Comparison of ENCODE assay signal across 12 cellular contexts in genomic region chr2:137968477-137969417, GRCh38. TPM values are rescaled to one million over a fixed set of nuclear protein-coding genes. Genes with fewer than 3 reads are reported as not detected.
DNase-seq lines count a peak whose midpoint lies in the region; ATAC-seq, FAIRE-seq and TF ChIP-seq lines count a peak whose summit lies in the region.
"Had no signal": no experiment of that assay in that cellular context is flagged by ENCODE, and none has a peak within 500 bp of the region (broad histone marks: within the 10 kb centered on the region; RNA-seq: fewer than 3 reads in every experiment).

No MANE protein-coding gene starts in this region.

- peaks cover 5% of the 10 kb centered on the region for H3F3A ChIP-seq in PC-3 (ENCODE audit: low read length, unreplicated experiment)

- H3K27ac ChIP-seq in ACC112 (ENCODE audit: low read depth, low read length) (peak overlapping the region; percentile 54), PC-3 (ENCODE audit: low read length) (peak overlapping the region; percentile 57), endothelial cell of umbilical vein (ENCODE audit: insufficient read depth, low read depth, low read length) (peak overlapping the region; percentile 1)
- no peak overlapping the region for H3K27ac ChIP-seq in naive thymus-derived CD4-positive, alpha-beta T cell (ENCODE audit: low read depth, low read length)

- no peak overlapping the region for H3K9ac ChIP-seq in PC-3 (ENCODE audit: low read length)
- H3K9ac ChIP-seq in endothelial cell of umbilical vein (replicated peaks; ENCODE audit: extremely low read depth, insufficient read depth, low read length): peak overlapping the region; percentile 16

- FAIRE-seq in endothelial cell of umbilical vein (lab: Jason Lieb, UNC): no peak

- no peaks in the 10 kb centered on the region for H3K9me3 ChIP-seq in PC-3 (ENCODE audit: low read length)
- no peaks in the 10 kb centered on the region for H3K9me3 ChIP-seq in endothelial cell of umbilical vein (replicated peaks; ENCODE audit: control insufficient read depth, insufficient read depth, low read length)
- no peaks in the 10 kb centered on the region for H3K9me3 ChIP-seq in naive thymus-derived CD4-positive, alpha-beta T cell (ENCODE audit: control insufficient read depth in 2 of 3, low read length in 3 of 3)

- H2AFZ ChIP-seq in ACC112 (ENCODE audit: low read length, unreplicated experiment) (no peak overlapping the region), PC-3 (ENCODE audit: low read length) (no peak overlapping the region), endothelial cell of umbilical vein (ENCODE audit: low read depth, low read length) (no peak overlapping the region)

- no peak overlapping the region for H3K27ac Mint-ChIP-seq in naive thymus-derived CD4-positive, alpha-beta T cell
- H3K27ac Mint-ChIP-seq: activated naive CD4-positive, alpha-beta T cell treated with anti-CD3 and anti-CD28 coated beads for 36 hours; effector memory CD8-positive, alpha-beta T cell had no signal

- H3K79me2 ChIP-seq in ACC112 (ENCODE audit: control insufficient read depth, insufficient read depth, low read length, unreplicated experiment) (peaks cover 14% of the 10 kb centered on the region), PC-3 (ENCODE audit: low read length) (peaks cover 5% of the 10 kb centered on the region; the same call in 1 of the 2 replicates), endothelial cell of umbilical vein (ENCODE audit: control insufficient read depth, insufficient read depth, low read length) (peaks cover 1% of the 10 kb centered on the region)

- intact Hi-C loops in PC-3 (cut with micrococcal nuclease): loop anchor here (2.0 to 10.0 kb wide), 5 partner anchors 104 to 536 kb away; partner anchors contain the start of gene SPOPL
- intact Hi-C loops in endothelial cell of umbilical vein (cut with micrococcal nuclease): loop anchor here (2.0 kb wide), 2 partner anchors 240 to 532 kb away; partner anchors contain the start of gene SPOPL
- intact Hi-C loops in naive thymus-derived CD4-positive, alpha-beta T cell (cut with micrococcal nuclease): no loop called here

- dilution Hi-C loops in endothelial cell of umbilical vein (cut with MboI; ENCODE audit: extremely low pct_ligation_motif_present, low sequenced_read_pairs): no loop called here

- POLR2A ChIA-PET in PC-3 (lab: Charles Lee; ENCODE audit: unreplicated experiment) (interaction anchor here (0.6 kb wide), 1 partner anchor 111 kb away, joined by 3 read pairs; no protein-coding TSS in a partner anchor), endothelial cell of umbilical vein (lab: Charles Lee) (no interaction called here)
- POLR2A ChIA-PET in naive thymus-derived CD4-positive, alpha-beta T cell (lab: Charles Lee): no interaction called here

- H3K4me2 ChIP-seq in PC-3 (ENCODE audit: low read length) (peak overlapping the region; percentile 37), endothelial cell of umbilical vein (ENCODE audit: insufficient read depth, low read length) (peak overlapping the region; percentile 82)

- DNase-seq in PC-3 (no peak), endothelial cell of umbilical vein (ENCODE audit: low read depth, low spot score) (peak; percentile 5), NCI-H2171 (lab: John Stamatoyannopoulos, UW) (no peak), NCI-H2227 treated with DMSO at 0.1 percent for 48 hours (lab: John Stamatoyannopoulos, UW) (no peak), NCI-H774 (lab: John Stamatoyannopoulos, UW) (no peak), SW480 (ENCODE audit: low spot score) (no peak)
- no peak for DNase-seq in naive thymus-derived CD4-positive, alpha-beta T cell
- DNase-seq: activated naive CD4-positive, alpha-beta T cell treated with anti-CD3 and anti-CD28 coated beads for 36 hours; effector memory CD8-positive, alpha-beta T cell; stimulated activated CD4-positive, alpha-beta T cell treated with anti-CD3 and anti-CD28 coated beads, Interleukin-12 subunit alpha, Interleukin-12 subunit beta, amount 100 ng/mL, for 4 hours had no signal

- no peak overlapping the region for H3K4me3 Mint-ChIP-seq in naive thymus-derived CD4-positive, alpha-beta T cell
- H3K4me3 Mint-ChIP-seq: activated naive CD4-positive, alpha-beta T cell treated with anti-CD3 and anti-CD28 coated beads for 36 hours; effector memory CD8-positive, alpha-beta T cell had no signal

- H3K27me3 ChIP-seq in ACC112 (ENCODE audit: insufficient read depth, low read length) (no peaks in the 10 kb centered on the region), PC-3 (ENCODE audit: low read length) (no peaks in the 10 kb centered on the region), endothelial cell of umbilical vein (ENCODE audit: control insufficient read depth in 2 of 2, insufficient read depth in 2 of 2, low read length in 2 of 2) (no peaks in the 10 kb centered on the region)
- no peaks in the 10 kb centered on the region for H3K27me3 ChIP-seq in naive thymus-derived CD4-positive, alpha-beta T cell (ENCODE audit: control insufficient read depth in 2 of 2, insufficient read depth in 2 of 2, low read length in 2 of 2)

- no peaks in the 10 kb centered on the region for H3K9me1 ChIP-seq in endothelial cell of umbilical vein (replicated peaks; ENCODE audit: control insufficient read depth, extremely low read depth, insufficient read depth, low read length)

- CTCF ChIA-PET in PC-3 (lab: Charles Lee): no interaction called here
- CTCF ChIA-PET in endothelial cell of umbilical vein (lab: Charles Lee): interaction anchor here (0.6 to 1.8 kb wide), 8 partner anchors 12 to 138 kb away, joined by 3 to 6 read pairs (median 3); no protein-coding TSS in a partner anchor
- CTCF ChIA-PET in naive thymus-derived CD4-positive, alpha-beta T cell (lab: Charles Lee): interaction anchor here (0.5 kb wide), 1 partner anchor 101 kb away, joined by 3 read pairs; no protein-coding TSS in a partner anchor

- BruUV-seq in PC-3 (replicated peaks; lab: Mats Ljungman, UMichigan) (no TSS peak), endothelial cell of umbilical vein (replicated peaks; lab: Mats Ljungman, UMichigan) (no TSS peak)

- H3K4me1 ChIP-seq in ACC112 (ENCODE audit: control insufficient read depth, insufficient read depth, low read length, unreplicated experiment): peaks cover 20% of the 10 kb centered on the region
- peaks cover 50% of the 10 kb centered on the region for H3K4me1 ChIP-seq in PC-3 (ENCODE audit: insufficient read depth, low read length)
- H3K4me1 ChIP-seq in endothelial cell of umbilical vein (ENCODE audit: control insufficient read depth, extremely low read depth, insufficient read depth, low read length): peaks cover 39% of the 10 kb centered on the region
- H3K4me1 ChIP-seq in naive thymus-derived CD4-positive, alpha-beta T cell (ENCODE audit: control insufficient read depth in 2 of 2, insufficient read depth in 2 of 2, low read length in 2 of 2): no peaks in the 10 kb centered on the region

- no peaks in the 10 kb centered on the region for H3K9me3 Mint-ChIP-seq in naive thymus-derived CD4-positive, alpha-beta T cell
- H3K9me3 Mint-ChIP-seq: activated naive CD4-positive, alpha-beta T cell treated with anti-CD3 and anti-CD28 coated beads for 36 hours had no signal

- peaks cover 0 to 8% (median 4%) of the 10 kb centered on the region in 5 donors for H3K27me3 Mint-ChIP-seq in naive thymus-derived CD4-positive, alpha-beta T cell
- H3K27me3 Mint-ChIP-seq: effector memory CD8-positive, alpha-beta T cell had no signal

- no peaks in the 10 kb centered on the region for H3K36me3 Mint-ChIP-seq in naive thymus-derived CD4-positive, alpha-beta T cell

- H4K20me1 ChIP-seq in PC-3 (ENCODE audit: low read length) (no peaks in the 10 kb centered on the region), endothelial cell of umbilical vein (replicated peaks; ENCODE audit: control insufficient read depth, extremely low read depth, insufficient read depth, low read length) (no peaks in the 10 kb centered on the region)

- TF ChIP-seq CTCF in PC-3 (conservative IDR thresholded peaks at IDR 0.05; ENCODE audit: low read depth, low read length): no peak
- no peak for TF ChIP-seq CTCF in endothelial cell of umbilical vein (IDR thresholded peaks at IDR 0.05; ENCODE audit: extremely low read depth in 1 of 2, insufficient read depth in 1 of 2, low read depth in 1 of 2, low read length in 2 of 2)

- no peak for TF ChIP-seq POLR2A in endothelial cell of umbilical vein (IDR thresholded peaks at IDR 0.05; ENCODE audit: low read depth, low read length)

- ATAC-seq in PC-3: no peak; the same call in 1 of the 2 replicates
- ATAC-seq in naive thymus-derived CD4-positive, alpha-beta T cell: peak; percentile 37
- ATAC-seq: effector memory CD8-positive, alpha-beta T cell had no signal

- peaks cover 0 to 3% (median 0%) of the 10 kb centered on the region in 7 donors for H3K4me1 Mint-ChIP-seq in naive thymus-derived CD4-positive, alpha-beta T cell

- no peak overlapping the region for H3K4me3 ChIP-seq in ACC112 (ENCODE audit: low read depth, low read length)
- no peak overlapping the region for H3K4me3 ChIP-seq in PC-3 (ENCODE audit: low read length)
- no peak overlapping the region for H3K4me3 ChIP-seq in endothelial cell of umbilical vein (replicated peaks in 1 of 3; ENCODE audit: insufficient read depth in 1 of 3, low read depth in 1 of 3, low read length in 3 of 3)
- H3K4me3 ChIP-seq in naive thymus-derived CD4-positive, alpha-beta T cell (ENCODE audit: low read length): no peak overlapping the region

- no peaks in the 10 kb centered on the region for H3K9me2 ChIP-seq in PC-3 (replicated peaks; ENCODE audit: low read length)

- H3K36me3 ChIP-seq in ACC112 (ENCODE audit: insufficient read depth, low read length) (no peaks in the 10 kb centered on the region; the same call in 1 of the 2 replicates), PC-3 (ENCODE audit: low read depth, low read length) (no peaks in the 10 kb centered on the region), endothelial cell of umbilical vein (ENCODE audit: control insufficient read depth in 2 of 2, extremely low read depth in 1 of 2, insufficient read depth in 2 of 2, low read length in 2 of 2) (no peaks in the 10 kb centered on the region)
- H3K36me3 ChIP-seq in naive thymus-derived CD4-positive, alpha-beta T cell (ENCODE audit: control insufficient read depth in 2 of 3, insufficient read depth in 3 of 3, low read length in 3 of 3): no peaks in the 10 kb centered on the region

TF ChIP-seq in endothelial cell of umbilical vein, 7 proteins besides CTCF, POLR2A, EP300 and RAD21 (continues in another document):
- no peak for TF ChIP-seq GATA2 (IDR thresholded peaks at IDR 0.05; ENCODE audit: insufficient read depth, insufficient read length, low read depth, low read length)

RNA-seq across cellular contexts. Expression of gene HNMT, which starts 4.5 kb away (rescaled TPM):
- total RNA-seq in PC-3 (2014; rRNA removed): 6.9 and 7.1 TPM in 2 replicates
- 13.4 and 16.9 TPM in 2 replicates for total RNA-seq in endothelial cell of umbilical vein
- polyA plus RNA-seq in endothelial cell of umbilical vein: 7.7 and 8.6 TPM in 2 replicates
- 13.5 and 17.9 TPM in 2 replicates for polyA plus RNA-seq in endothelial cell of umbilical vein (2011; cell fraction: cytosol; rRNA removed)
- polyA plus RNA-seq in endothelial cell of umbilical vein (2011; cell fraction: nucleus; rRNA removed): 11.9 and 14.3 TPM in 2 replicates
- 12.8 and 16.1 TPM in 2 replicates for polyA plus RNA-seq in endothelial cell of umbilical vein (2012)
- 6.5 and 10.3 TPM in 2 replicates for polyA minus RNA-seq in endothelial cell of umbilical vein
- 14.3 TPM for polyA minus RNA-seq in endothelial cell of umbilical vein (2011; cell fraction: cytosol; rRNA and poly(A)+ RNA removed)
- polyA minus RNA-seq in endothelial cell of umbilical vein (2011; cell fraction: nucleus; rRNA and poly(A)+ RNA removed): 10.6 and 11.9 TPM in 2 replicates
- 1 to 10 TPM in 4 of 5 experiments, not detected in 1; 1.1 to 7.5 (median 1.7) TPM for total RNA-seq in naive thymus-derived CD4-positive, alpha-beta T cell
- polyA plus RNA-seq in naive thymus-derived CD4-positive, alpha-beta T cell: not detected
- total RNA-seq: activated naive CD4-positive, alpha-beta T cell treated with anti-CD3 and anti-CD28 coated beads for 36 hours; HT1080 had no signal

Comparison
In these comparisons a context has a peak if more than half of its experiments do, and no peak if none do; other contexts are left out.
1. intact Hi-C loops: an anchor here in PC-3 (2.0 to 10.0 kb wide) and endothelial cell of umbilical vein (2.0 kb wide); none called in naive thymus-derived CD4-positive, alpha-beta T cell.